In genomic region chr2:144519597-144519933, GRCh38 we compare ENCODE assay signal across 9 cellular contexts. TPM values are rescaled to one million over a fixed set of nuclear protein-coding genes. Genes with fewer than 3 reads are reported as not detected.
DNase-seq lines count a peak whose midpoint lies in the region; ATAC-seq and TF ChIP-seq lines count a peak whose summit lies in the region.
"Had no signal": no experiment of that assay in that cellular context is flagged by ENCODE, and none has a peak within 500 bp of the region (broad histone marks: within the 10 kb centered on the region; RNA-seq: fewer than 3 reads in every experiment).

No MANE protein-coding gene starts in this region.

- TF ChIP-seq CTCF in ascending aorta (IDR thresholded peaks at IDR 0.05) = no peak
- no peak for TF ChIP-seq CTCF in right lobe of liver (IDR thresholded peaks at IDR 0.05)

- H3K36me3 ChIP-seq in HAP-1 (replicated peaks) (no peaks in the 10 kb centered on the region), ascending aorta (no peaks in the 10 kb centered on the region), right lobe of liver (no peaks in the 10 kb centered on the region)

- no peaks in the 10 kb centered on the region for H3K27me3 ChIP-seq in HAP-1 (ENCODE audit: low read depth)
- no peaks in the 10 kb centered on the region for H3K27me3 ChIP-seq in ascending aorta
- peaks cover 0 to 4% of the 10 kb centered on the region in 2 donors for H3K27me3 ChIP-seq in right lobe of liver

- in situ Hi-C loops in HAP-1 (cut with MboI; ENCODE audit: low sequenced_read_pairs) = loop anchor here (10.0 kb wide), 1 partner anchor 65 kb away; no protein-coding TSS in a partner anchor

- intact Hi-C loops in ascending aorta (cut with DNase I) (loop anchor here (5.0 kb wide), 2 partner anchors 132 to 488 kb away; no protein-coding TSS in a partner anchor), right lobe of liver (cut with DNase I) (no loop called here)

- peak overlapping the region; percentile 68 for H3K4me3 ChIP-seq in HAP-1
- peak overlapping the region; percentile 85 to 89 for H3K4me3 ChIP-seq in ascending aorta
- H3K4me3 ChIP-seq in right lobe of liver = peak overlapping the region; percentile 31 to 57 (median 51)

- WGBS in right lobe of liver (ENCODE audit: insufficient coverage, low coverage, low lambda C conversion rate, missing lambda C conversion rate) = 10% methylated on average over 3 of the region's 3 CpGs

- no peak for TF ChIP-seq POLR2A in right lobe of liver (IDR thresholded peaks at IDR 0.05)

- ATAC-seq in right lobe of liver (no peak), HG03457 (IDR thresholded peaks at IDR 0.05; ENCODE audit: unreplicated experiment) (no peak)

- H3K27ac ChIP-seq in ascending aorta (peak overlapping the region; percentile 99 to 100), right lobe of liver (peak overlapping the region; percentile 84 to 96 (median 89)), substantia nigra (ENCODE audit: low read depth, low read length, poor library complexity, severe bottlenecking) (peak overlapping the region; percentile 99)

- H3K9me3 ChIP-seq in HAP-1 (no peaks in the 10 kb centered on the region), ascending aorta (no peaks in the 10 kb centered on the region), right lobe of liver (no peaks in the 10 kb centered on the region)

- H3K4me1 ChIP-seq in HAP-1 (peaks cover 48% of the 10 kb centered on the region), ascending aorta (peaks cover 0 to 2% of the 10 kb centered on the region in 2 donors), right lobe of liver (peaks cover 0 to 4% (median 0%) of the 10 kb centered on the region in 4 donors)

- no peak for DNase-seq in HAP-1 (ENCODE audit: low spot score in 2 of 2)
- no peak for DNase-seq in ascending aorta (ENCODE audit: low spot score in 2 of 2)
- DNase-seq in right lobe of liver = no peak
- no peak for DNase-seq in substantia nigra (lab: John Stamatoyannopoulos, UW)
- no peak for DNase-seq in cerebellar cortex (ENCODE audit: low spot score)
- no peak for DNase-seq in middle frontal gyrus (ENCODE audit: extremely low spot score, low spot score)
- no peak for DNase-seq in OCI-M1 (lab: John Stamatoyannopoulos, UW)
- DNase-seq: central memory CD4-positive, alpha-beta T cell had no signal

RNA-seq across cellular contexts. Expression of gene ZEB2, which starts 0.4 kb away (rescaled TPM):
- 74.6 TPM for total RNA-seq in ascending aorta
- 10 to 100 TPM; 13.5 to 35.9 (median 21.7) TPM for total RNA-seq in right lobe of liver
